Comparison of ENCODE assay signal across 10 cellular contexts in genomic region chr10:58919927-58920654, GRCh38.
DNase-seq lines count a peak whose midpoint lies in the region; ATAC-seq lines count a peak whose summit lies in the region.
"Had no signal": no experiment of that assay in that cellular context is flagged by ENCODE, and none has a peak within 500 bp of the region (broad histone marks: within the 10 kb centered on the region; RNA-seq: fewer than 3 reads in every experiment).

No MANE protein-coding gene starts in this region.

- H3K9me2 ChIP-seq in GM23248 (ENCODE audit: insufficient read depth): no peaks in the 10 kb centered on the region

- no peaks in the 10 kb centered on the region for H3K9me3 ChIP-seq in GM23248 (ENCODE audit: low read depth)
- H3K9me3 ChIP-seq: thyroid gland had no signal

- intact Hi-C loops in activated CD4-positive, alpha-beta T cell treated with anti-CD3 and anti-CD28 coated beads, Interleukin-2, amount 10 ng/mL, durations not matched to agents 24 days and 14 days (cut with micrococcal nuclease): no loop called here

- H4K20me1 ChIP-seq in GM23248 (ENCODE audit: insufficient read depth): no peaks in the 10 kb centered on the region

- DNase-seq in GM23248: peak; percentile 94
- peak; percentile 60 for DNase-seq in NCI-H748 (lab: John Stamatoyannopoulos, UW; ENCODE audit: unreplicated experiment)
- peak; percentile 82 for DNase-seq in epithelial cell of prostate (ENCODE audit: low read depth, low spot score)
- peak; percentile 94 for DNase-seq in renal cortical epithelial cell (ENCODE audit: low read depth)
- DNase-seq in activated CD4-positive, alpha-beta T cell treated with anti-CD3 and anti-CD28 coated beads, Interleukin-2, amount 10 ng/mL, durations not matched to agents 24 days and 14 days: no peak
- DNase-seq: NCI-H1048, thyroid gland had no signal

- H3K4me1 ChIP-seq in GM23248 (ENCODE audit: insufficient read depth): peaks cover 29% of the 10 kb centered on the region
- H3K4me1 ChIP-seq: thyroid gland had no signal

- peak overlapping the region; percentile 77 for H3K27ac ChIP-seq in GM23248
- H3K27ac ChIP-seq in epithelial cell of prostate: peak overlapping the region; percentile 34
- H3K27ac ChIP-seq: thyroid gland had no signal

- H3K27ac Mint-ChIP-seq in activated CD4-positive, alpha-beta T cell treated with anti-CD3 and anti-CD28 coated beads, Interleukin-2, amount 10 ng/mL, durations not matched to agents 24 days and 14 days: no peak overlapping the region

- H3K4me3 Mint-ChIP-seq in activated CD4-positive, alpha-beta T cell treated with anti-CD3 and anti-CD28 coated beads, Interleukin-2, amount 10 ng/mL, durations not matched to agents 24 days and 14 days: no peak overlapping the region

- H3K36me3 ChIP-seq in GM23248 (ENCODE audit: low read depth): no peaks in the 10 kb centered on the region
- H3K36me3 ChIP-seq: thyroid gland had no signal

- H3K36me3 Mint-ChIP-seq in activated CD4-positive, alpha-beta T cell treated with anti-CD3 and anti-CD28 coated beads, Interleukin-2, amount 10 ng/mL, durations not matched to agents 24 days and 14 days (ENCODE audit: low read depth): no peaks in the 10 kb centered on the region

- H3K9me3 Mint-ChIP-seq in activated CD4-positive, alpha-beta T cell treated with anti-CD3 and anti-CD28 coated beads, Interleukin-2, amount 10 ng/mL, durations not matched to agents 24 days and 14 days: no peaks in the 10 kb centered on the region

- H3K4me2 ChIP-seq in GM23248 (ENCODE audit: unreplicated experiment): peak overlapping the region; percentile 70

- H3K4me3 ChIP-seq in GM23248: peak overlapping the region; percentile 21
- H3K4me3 ChIP-seq: thyroid gland had no signal

- H2AFZ ChIP-seq in GM23248: peak overlapping the region; percentile 51; the same call in 1 of the 2 replicates

- in situ Hi-C loops in GM23248 (cut with MboI): no loop called here

- no peaks in the 10 kb centered on the region for H3K4me1 Mint-ChIP-seq in activated CD4-positive, alpha-beta T cell treated with anti-CD3 and anti-CD28 coated beads, Interleukin-2, amount 10 ng/mL, durations not matched to agents 24 days and 14 days

- WGBS in GM23248 (ENCODE audit: low coverage in 1 of 2, low lambda C conversion rate in 2 of 2, missing lambda C conversion rate in 2 of 2), 2 experiments: 0 to 6% methylated on average over 3 of the region's 3 CpGs

- peaks cover 29% of the 10 kb centered on the region; the same call in 1 of the 2 replicates for H3F3A ChIP-seq in GM23248 (ENCODE audit: insufficient read depth)

- ATAC-seq in activated CD4-positive, CD25-positive, alpha-beta regulatory T cell treated with anti-CD3 and anti-CD28 coated beads, Interleukin-2, amount 50 U/mL, for 24 hours: no peak
- no peak for ATAC-seq in GM21576 (IDR thresholded peaks at IDR 0.05; ENCODE audit: unreplicated experiment)
- ATAC-seq in GM18861 (IDR thresholded peaks at IDR 0.05; ENCODE audit: unreplicated experiment): no peak

- H3K27me3 Mint-ChIP-seq in activated CD4-positive, alpha-beta T cell treated with anti-CD3 and anti-CD28 coated beads, Interleukin-2, amount 10 ng/mL, durations not matched to agents 24 days and 14 days: no peaks in the 10 kb centered on the region

- H3K27me3 ChIP-seq in GM23248 (replicated peaks; ENCODE audit: insufficient read depth): no peaks in the 10 kb centered on the region
- H3K27me3 ChIP-seq: thyroid gland had no signal

- H3K79me2 ChIP-seq in GM23248 (ENCODE audit: insufficient read depth): no peaks in the 10 kb centered on the region

- peak overlapping the region; percentile 52 for H3K9ac ChIP-seq in GM23248
